8 cellular contexts compared by ENCODE assay signal in the genomic region with DNA sequence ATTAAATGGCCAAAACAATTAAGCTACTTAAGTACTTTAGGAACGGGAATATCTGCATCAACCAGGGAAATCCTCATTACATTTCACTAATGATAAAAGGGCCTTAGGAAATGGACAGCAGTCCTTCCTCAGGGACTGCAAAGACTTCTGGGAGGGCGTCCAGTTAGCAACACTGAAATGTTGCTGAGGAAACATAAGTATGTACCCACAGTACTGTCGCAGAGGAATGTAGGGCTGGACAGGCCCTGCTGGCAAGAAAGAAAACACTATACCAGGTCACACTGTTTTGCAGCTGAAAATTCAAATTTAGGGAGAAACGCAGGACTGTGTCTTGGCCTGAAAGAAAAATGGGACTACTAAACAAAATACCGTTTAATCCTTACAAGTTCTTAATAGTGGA. TPM values are rescaled to one million over a fixed set of nuclear protein-coding genes. Genes with fewer than 3 reads are reported as not detected.
A peak's percentile ranks its signal among the peaks of the same experiment; 100 is the strongest.
DNase-seq lines count a peak whose midpoint lies in the region; ATAC-seq, FAIRE-seq and TF ChIP-seq lines count a peak whose summit lies in the region.

No MANE protein-coding gene starts in this region.

- no peaks in the 10 kb centered on the region for H3K9me3 ChIP-seq in CD8-positive, alpha-beta memory T cell (ENCODE audit: low read length)
- H3K9me3 ChIP-seq in PC-3 (ENCODE audit: low read length) (no peaks in the 10 kb centered on the region), endothelial cell of umbilical vein (replicated peaks; ENCODE audit: control insufficient read depth, insufficient read depth, low read length) (no peaks in the 10 kb centered on the region)

- H3K27ac ChIP-seq in CD8-positive, alpha-beta memory T cell (ENCODE audit: low read depth, low read length): peak overlapping the region; percentile 92
- H3K27ac ChIP-seq in PC-3 (ENCODE audit: low read length) (no peak overlapping the region), endothelial cell of umbilical vein (ENCODE audit: insufficient read depth, low read depth, low read length) (no peak overlapping the region)

- CTCF ChIA-PET in CD8-positive, alpha-beta memory T cell (lab: Charles Lee): no interaction called here
- CTCF ChIA-PET in PC-3 (lab: Charles Lee) (no interaction called here), endothelial cell of umbilical vein (lab: Charles Lee) (interaction anchor here (1.2 kb wide), 1 partner anchor 15 kb away, joined by 3 read pairs; no protein-coding TSS in a partner anchor)

- peak overlapping the region; percentile 60 to 100 (median 98) for H3K27ac Mint-ChIP-seq in CD8-positive, alpha-beta memory T cell
- peak overlapping the region; percentile 63 to 96 (median 88) for H3K27ac Mint-ChIP-seq in nephron

- ATAC-seq in PC-3 (no peak), GM19455 (IDR thresholded peaks at IDR 0.05; ENCODE audit: unreplicated experiment) (no peak), GM21515 (IDR thresholded peaks at IDR 0.05; ENCODE audit: unreplicated experiment) (no peak)

- H3K9me1 ChIP-seq in endothelial cell of umbilical vein (replicated peaks; ENCODE audit: control insufficient read depth, extremely low read depth, insufficient read depth, low read length): no peaks in the 10 kb centered on the region

- H2AFZ ChIP-seq in PC-3 (ENCODE audit: low read length) (no peak overlapping the region), endothelial cell of umbilical vein (ENCODE audit: low read depth, low read length) (no peak overlapping the region)

- H3K27me3 ChIP-seq in CD8-positive, alpha-beta memory T cell (ENCODE audit: insufficient read depth, low read length, poor library complexity, severe bottlenecking): no peaks in the 10 kb centered on the region
- H3K27me3 ChIP-seq in PC-3 (ENCODE audit: low read length): no peaks in the 10 kb centered on the region
- H3K27me3 ChIP-seq in endothelial cell of umbilical vein (ENCODE audit: control insufficient read depth in 2 of 2, insufficient read depth in 2 of 2, low read length in 2 of 2): no peaks in the 10 kb centered on the region

- TF ChIP-seq CTCF in PC-3 (conservative IDR thresholded peaks at IDR 0.05; ENCODE audit: low read depth, low read length): no peak
- no peak for TF ChIP-seq CTCF in endothelial cell of umbilical vein (IDR thresholded peaks at IDR 0.05; ENCODE audit: extremely low read depth in 1 of 2, insufficient read depth in 1 of 2, low read depth in 1 of 2, low read length in 2 of 2)
- no peak for TF ChIP-seq CTCF in nephron (IDR thresholded peaks at IDR 0.05; ENCODE audit: unreplicated experiment in 3 of 3)

- dilution Hi-C loops in endothelial cell of umbilical vein (cut with MboI; ENCODE audit: extremely low pct_ligation_motif_present, low sequenced_read_pairs): no loop called here

- BruUV-seq in PC-3 (replicated peaks; lab: Mats Ljungman, UMichigan): no TSS peak
- TSS peak; percentile 15 for BruUV-seq in endothelial cell of umbilical vein (replicated peaks; lab: Mats Ljungman, UMichigan)

- H3K4me1 ChIP-seq in CD8-positive, alpha-beta memory T cell (ENCODE audit: insufficient read depth, low read length): peaks cover 34% of the 10 kb centered on the region
- H3K4me1 ChIP-seq in PC-3 (ENCODE audit: insufficient read depth, low read length) (peaks cover 14% of the 10 kb centered on the region), endothelial cell of umbilical vein (ENCODE audit: control insufficient read depth, extremely low read depth, insufficient read depth, low read length) (peaks cover 10% of the 10 kb centered on the region)

- no peaks in the 10 kb centered on the region for H3K27me3 Mint-ChIP-seq in CD8-positive, alpha-beta memory T cell
- no peaks in the 10 kb centered on the region for H3K27me3 Mint-ChIP-seq in nephron (ENCODE audit: low read depth)

- H3K4me1 Mint-ChIP-seq in CD8-positive, alpha-beta memory T cell: peaks cover 52 to 73% (median 72%) of the 10 kb centered on the region in 3 donors
- H3K4me1 Mint-ChIP-seq in nephron: peaks cover 48% of the 10 kb centered on the region

- H3K4me3 ChIP-seq in CD8-positive, alpha-beta memory T cell (ENCODE audit: low read length): no peak overlapping the region
- H3K4me3 ChIP-seq in PC-3 (ENCODE audit: low read length) (peak overlapping the region; percentile 90), endothelial cell of umbilical vein (replicated peaks in 1 of 3; ENCODE audit: insufficient read depth in 1 of 3, low read depth in 1 of 3, low read length in 3 of 3) (peak overlapping the region in 1 of 3 experiments; percentile 86)

- H3K79me2 ChIP-seq in PC-3 (ENCODE audit: low read length) (peaks cover 60% of the 10 kb centered on the region), endothelial cell of umbilical vein (ENCODE audit: control insufficient read depth, insufficient read depth, low read length) (peaks cover 46% of the 10 kb centered on the region)

- no peaks in the 10 kb centered on the region for H3K9me3 Mint-ChIP-seq in CD8-positive, alpha-beta memory T cell
- H3K9me3 Mint-ChIP-seq in nephron: no peaks in the 10 kb centered on the region

- peaks cover 7% of the 10 kb centered on the region for H3F3A ChIP-seq in PC-3 (ENCODE audit: low read length, unreplicated experiment)

- DNase-seq in CD8-positive, alpha-beta memory T cell: no peak
- DNase-seq in PC-3 (no peak), endothelial cell of umbilical vein (ENCODE audit: low read depth, low spot score) (no peak), SKM-1 (lab: John Stamatoyannopoulos, UW; ENCODE audit: unreplicated experiment) (no peak), NCI-H2227 (lab: John Stamatoyannopoulos, UW; ENCODE audit: unreplicated experiment) (no peak)

- intact Hi-C loops in PC-3 (cut with micrococcal nuclease) (no loop called here), endothelial cell of umbilical vein (cut with micrococcal nuclease) (no loop called here)

- no peaks in the 10 kb centered on the region for H3K36me3 ChIP-seq in CD8-positive, alpha-beta memory T cell (ENCODE audit: insufficient read depth, low read length)
- H3K36me3 ChIP-seq in PC-3 (ENCODE audit: low read depth, low read length): no peaks in the 10 kb centered on the region
- H3K36me3 ChIP-seq in endothelial cell of umbilical vein (ENCODE audit: control insufficient read depth in 2 of 2, extremely low read depth in 1 of 2, insufficient read depth in 2 of 2, low read length in 2 of 2): peaks cover 1 to 2% of the 10 kb centered on the region in 2 experiments

- no peak for FAIRE-seq in endothelial cell of umbilical vein (lab: Jason Lieb, UNC)

- H3K9ac ChIP-seq in PC-3 (ENCODE audit: low read length): peak overlapping the region; percentile 90
- no peak overlapping the region for H3K9ac ChIP-seq in endothelial cell of umbilical vein (replicated peaks; ENCODE audit: extremely low read depth, insufficient read depth, low read length)

- H3K4me2 ChIP-seq in PC-3 (ENCODE audit: low read length) (peak overlapping the region; percentile 89), endothelial cell of umbilical vein (ENCODE audit: insufficient read depth, low read length) (peak overlapping the region; percentile 85)

- peaks cover 0 to 35% (median 7%) of the 10 kb centered on the region in 3 donors for H3K36me3 Mint-ChIP-seq in CD8-positive, alpha-beta memory T cell
- peaks cover 23% of the 10 kb centered on the region for H3K36me3 Mint-ChIP-seq in nephron (ENCODE audit: low read depth)

- H4K20me1 ChIP-seq in PC-3 (ENCODE audit: low read length) (no peaks in the 10 kb centered on the region), endothelial cell of umbilical vein (replicated peaks; ENCODE audit: control insufficient read depth, extremely low read depth, insufficient read depth, low read length) (no peaks in the 10 kb centered on the region)

- no peaks in the 10 kb centered on the region for H3K9me2 ChIP-seq in PC-3 (replicated peaks; ENCODE audit: low read length)

- TF ChIP-seq POLR2A in endothelial cell of umbilical vein (IDR thresholded peaks at IDR 0.05; ENCODE audit: low read depth, low read length): no peak

- POLR2A ChIA-PET in CD8-positive, alpha-beta memory T cell (lab: Charles Lee): no interaction called here
- POLR2A ChIA-PET in PC-3 (lab: Charles Lee; ENCODE audit: unreplicated experiment) (interaction anchor here (0.7 kb wide), 1 partner anchor 39 kb away, joined by 3 read pairs; no protein-coding TSS in a partner anchor), endothelial cell of umbilical vein (lab: Charles Lee) (interaction anchor here (0.6 kb wide), 1 partner anchor 493 kb away, joined by 3 read pairs; no protein-coding TSS in a partner anchor)

- H3K4me3 Mint-ChIP-seq in CD8-positive, alpha-beta memory T cell: peak overlapping the region; percentile 94 to 98 (median 97)
- peak overlapping the region; percentile 93 to 97 (median 97) for H3K4me3 Mint-ChIP-seq in nephron

TF ChIP-seq in endothelial cell of umbilical vein, 7 proteins besides CTCF, POLR2A, EP300 and RAD21 (continues in another document):
- TF ChIP-seq GATA2 (IDR thresholded peaks at IDR 0.05; ENCODE audit: insufficient read depth, insufficient read length, low read depth, low read length): no peak
- TF ChIP-seq FOS (IDR thresholded peaks at IDR 0.05; ENCODE audit: borderline replicate concordance, insufficient read depth, low read length): no peak
- TF ChIP-seq EZH2 (IDR thresholded peaks at IDR 0.05; ENCODE audit: borderline replicate concordance, low read depth, low read length, severe bottlenecking): no peak

RNA-seq across cellular contexts. Expression of gene C5orf15, which starts 1.3 kb away (rescaled TPM):
- total RNA-seq in CD8-positive, alpha-beta memory T cell: 10 to 100 TPM; 21.7 to 21.8 TPM
- polyA plus RNA-seq in CD8-positive, alpha-beta memory T cell: 25.4 TPM
- total RNA-seq in PC-3 (2014; rRNA removed) (22.7 and 45.2 TPM in 2 replicates), endothelial cell of umbilical vein (24.8 and 25.3 TPM in 2 replicates)
- 41.1 and 45.4 TPM in 2 replicates for polyA plus RNA-seq in endothelial cell of umbilical vein
- polyA plus RNA-seq in endothelial cell of umbilical vein (2011; cell fraction: cytosol; rRNA removed): 26.6 and 29.2 TPM in 2 replicates
- polyA plus RNA-seq in endothelial cell of umbilical vein (2011; cell fraction: nucleus; rRNA removed): 16.3 and 24.2 TPM in 2 replicates
- polyA plus RNA-seq in endothelial cell of umbilical vein (2012): 26.8 and 27.3 TPM in 2 replicates
- polyA minus RNA-seq in endothelial cell of umbilical vein: 22.9 and 35.3 TPM in 2 replicates
- polyA minus RNA-seq in endothelial cell of umbilical vein (2011; cell fraction: cytosol; rRNA and poly(A)+ RNA removed): 26.2 TPM
- polyA minus RNA-seq in endothelial cell of umbilical vein (2011; cell fraction: nucleus; rRNA and poly(A)+ RNA removed): 7.3 and 9.8 TPM in 2 replicates

RNA-seq across cellular contexts. Expression of gene VDAC1, which starts 37.7 kb away (rescaled TPM):
- total RNA-seq in CD8-positive, alpha-beta memory T cell: 100 to 1,000 TPM; 409 to 422 TPM
- polyA plus RNA-seq in CD8-positive, alpha-beta memory T cell: 92.8 TPM
- total RNA-seq in PC-3 (2014; rRNA removed): 193 and 220 TPM in 2 replicates
- 247 and 253 TPM in 2 replicates for total RNA-seq in endothelial cell of umbilical vein
- 82.8 and 116 TPM in 2 replicates for polyA plus RNA-seq in endothelial cell of umbilical vein
- 186 and 212 TPM in 2 replicates for polyA plus RNA-seq in endothelial cell of umbilical vein (2011; cell fraction: cytosol; rRNA removed)
- 103 and 138 TPM in 2 replicates for polyA plus RNA-seq in endothelial cell of umbilical vein (2011; cell fraction: nucleus; rRNA removed)
- 253 and 326 TPM in 2 replicates for polyA plus RNA-seq in endothelial cell of umbilical vein (2012)
- polyA minus RNA-seq in endothelial cell of umbilical vein: 75.6 and 82.9 TPM in 2 replicates
- polyA minus RNA-seq in endothelial cell of umbilical vein (2011; cell fraction: cytosol; rRNA and poly(A)+ RNA removed): 81.1 TPM
- polyA minus RNA-seq in endothelial cell of umbilical vein (2011; cell fraction: nucleus; rRNA and poly(A)+ RNA removed): 39.8 and 53.0 TPM in 2 replicates
